Comparison of ENCODE assay signal across 9 cellular contexts in the genomic region with DNA sequence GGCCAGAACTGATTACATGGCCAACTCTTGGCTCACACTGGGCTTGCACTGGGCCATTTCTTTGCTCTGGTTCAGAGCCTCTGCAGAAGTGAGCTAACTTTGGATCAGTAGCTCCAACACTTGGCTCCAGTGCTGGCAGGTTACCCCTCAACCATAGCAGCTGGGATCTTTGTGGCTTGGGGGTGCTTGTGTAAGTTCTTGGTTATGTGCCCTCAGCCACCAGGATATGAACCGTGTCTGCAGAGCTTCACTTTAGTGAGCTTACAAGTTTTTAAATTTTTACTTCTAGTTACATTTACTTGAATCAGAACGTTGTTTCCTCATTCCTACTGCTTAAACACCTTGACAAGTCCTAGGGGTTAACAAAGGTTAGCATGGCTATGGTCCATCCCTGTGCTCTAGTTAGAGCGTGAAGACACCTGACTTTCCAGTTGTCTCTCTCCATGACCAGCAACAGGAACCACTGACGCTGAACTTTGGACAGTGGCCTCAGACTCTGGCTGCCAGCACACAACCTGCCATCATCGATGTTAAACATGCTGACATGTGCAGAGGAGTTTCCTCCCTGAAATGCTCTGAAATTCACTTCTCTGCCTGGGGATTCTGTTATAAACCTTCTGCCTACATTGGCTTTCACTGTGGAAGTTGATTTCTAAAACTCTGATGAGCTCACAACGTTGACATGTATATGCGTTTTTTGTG. TPM values are rescaled to one million over a fixed set of nuclear protein-coding genes. Genes with fewer than 3 reads are reported as not detected.
DNase-seq lines count a peak whose midpoint lies in the region; ATAC-seq and TF ChIP-seq lines count a peak whose summit lies in the region.
"Had no signal": no experiment of that assay in that cellular context is flagged by ENCODE, and none has a peak within 500 bp of the region (broad histone marks: within the 10 kb centered on the region; RNA-seq: fewer than 3 reads in every experiment).

No MANE protein-coding gene starts in this region.

- peak overlapping the region in 2 of 3 donors; percentile 55 to 82 for H3K27ac Mint-ChIP-seq in CD4-positive, CD25-positive, alpha-beta regulatory T cell

- no peak for TF ChIP-seq EP300 in esophagus muscularis mucosa (IDR thresholded peaks at IDR 0.05)

- 44% methylated on average over 6 of the region's 7 CpGs for WGBS in esophagus muscularis mucosa

- H2AFZ ChIP-seq in PC-9, result no peak overlapping the region

- peaks cover 29% of the 10 kb centered on the region; the same call in 1 of the 2 replicates for H3F3A ChIP-seq in PC-9 (ENCODE audit: insufficient read depth, low read depth)

- no peaks in the 10 kb centered on the region for H3K9me3 ChIP-seq in CD4-positive, CD25-positive, alpha-beta regulatory T cell (ENCODE audit: control insufficient read depth in 2 of 2, low read length in 2 of 2)
- H3K9me3 ChIP-seq in PC-9 (ENCODE audit: insufficient read depth, low read depth) (no peaks in the 10 kb centered on the region), esophagus muscularis mucosa (no peaks in the 10 kb centered on the region)

- H3K36me3 Mint-ChIP-seq in CD4-positive, CD25-positive, alpha-beta regulatory T cell, result peaks cover 17% of the 10 kb centered on the region

- H3K4me3 Mint-ChIP-seq in CD4-positive, CD25-positive, alpha-beta regulatory T cell, result peak overlapping the region in 3 of 4 donors; percentile 0 to 58 (median 4)

- H3K9me3 Mint-ChIP-seq in CD4-positive, CD25-positive, alpha-beta regulatory T cell, result no peaks in the 10 kb centered on the region

- no peaks in the 10 kb centered on the region for H3K9me2 ChIP-seq in PC-9 (ENCODE audit: insufficient read depth)

- H3K27me3 Mint-ChIP-seq in CD4-positive, CD25-positive, alpha-beta regulatory T cell, result no peaks in the 10 kb centered on the region

- no TSS peak for BruUV-seq in PC-9 (replicated peaks; lab: Mats Ljungman, UMichigan)

- no peak for ATAC-seq in CD4-positive, CD25-positive, alpha-beta regulatory T cell (ENCODE audit: low read depth in 2 of 2)
- peak; percentile 50 for ATAC-seq in left colon
- ATAC-seq in foreskin keratinocyte, result no peak

- H3K36me3 ChIP-seq in CD4-positive, CD25-positive, alpha-beta regulatory T cell (ENCODE audit: control insufficient read depth, insufficient read depth, low read length), result peaks cover 48% of the 10 kb centered on the region
- H3K36me3 ChIP-seq in PC-9 (ENCODE audit: low read depth) (peaks cover 22% of the 10 kb centered on the region), esophagus muscularis mucosa (peaks cover 31 to 71% (median 66%) of the 10 kb centered on the region in 4 donors)

- TF ChIP-seq CTCF in PC-9 (conservative IDR thresholded peaks at IDR 0.05) (no peak), foreskin keratinocyte (conservative IDR thresholded peaks at IDR 0.05) (no peak), esophagus muscularis mucosa (IDR thresholded peaks at IDR 0.05) (no peak)

- H3K27ac ChIP-seq in CD4-positive, CD25-positive, alpha-beta regulatory T cell (ENCODE audit: insufficient read depth, low read length, poor library complexity, severe bottlenecking), result no peak overlapping the region
- H3K27ac ChIP-seq in PC-9, result no peak overlapping the region
- H3K27ac ChIP-seq in foreskin keratinocyte, result no peak overlapping the region
- H3K27ac ChIP-seq in esophagus muscularis mucosa (replicated peaks in 1 of 4), result no peak overlapping the region

- H3K79me2 ChIP-seq in PC-9 (ENCODE audit: low read depth), result peaks cover 75% of the 10 kb centered on the region

- H3K4me1 ChIP-seq in CD4-positive, CD25-positive, alpha-beta regulatory T cell (ENCODE audit: control insufficient read depth, insufficient read depth, low read length, poor library complexity, severe bottlenecking), result peaks cover 52% of the 10 kb centered on the region
- H3K4me1 ChIP-seq in PC-9 (replicated peaks; ENCODE audit: insufficient read depth) (peaks cover 41% of the 10 kb centered on the region), foreskin keratinocyte (peaks cover 8% of the 10 kb centered on the region), esophagus muscularis mucosa (peaks cover 34 to 60% (median 54%) of the 10 kb centered on the region in 4 donors)

- no peak for TF ChIP-seq POLR2A in esophagus muscularis mucosa (IDR thresholded peaks at IDR 0.05; ENCODE audit: low read depth)

- POLR2A ChIA-PET in PC-9 (lab: Charles Lee; ENCODE audit: unreplicated experiment), result interaction anchor here (0.5 kb wide), 1 partner anchor 450 kb away, joined by 7 read pairs; no protein-coding TSS in a partner anchor

- H3K27me3 ChIP-seq in CD4-positive, CD25-positive, alpha-beta regulatory T cell (ENCODE audit: control insufficient read depth, insufficient read depth, low read length), result no peaks in the 10 kb centered on the region
- no peaks in the 10 kb centered on the region for H3K27me3 ChIP-seq in PC-9 (ENCODE audit: insufficient read depth, low read depth)
- H3K27me3 ChIP-seq in foreskin keratinocyte, result no peaks in the 10 kb centered on the region
- H3K27me3 ChIP-seq in esophagus muscularis mucosa, result no peaks in the 10 kb centered on the region

- DNase-seq in CD4-positive, CD25-positive, alpha-beta regulatory T cell, result no peak
- DNase-seq in PC-9, result no peak
- DNase-seq in left colon, result peak; percentile 52 to 68
- no peak for DNase-seq in foreskin keratinocyte
- no peak for DNase-seq in NK-92 treated with Interleukin-12 subunit alpha and Interleukin-12 subunit beta, amount 100 ng/mL, for 24 hours (lab: John Stamatoyannopoulos, UW)
- no peak for DNase-seq in esophagus muscularis mucosa (ENCODE audit: extremely low spot score)
- DNase-seq: DMS153, NCI-H2171 treated with DMSO at 0.1 percent for 48 hours had no signal

- no peak overlapping the region for H3K4me3 ChIP-seq in CD4-positive, CD25-positive, alpha-beta regulatory T cell (ENCODE audit: low read depth, low read length)
- H3K4me3 ChIP-seq in PC-9 (no peak overlapping the region; the same call in 1 of the 2 replicates), esophagus muscularis mucosa (no peak overlapping the region)

- H4K20me1 ChIP-seq in PC-9 (ENCODE audit: insufficient read depth), result peaks cover 75% of the 10 kb centered on the region

- CTCF ChIA-PET in PC-9 (lab: Charles Lee), result no interaction called here

- intact Hi-C loops in PC-9 (cut with micrococcal nuclease; ENCODE audit: unreplicated experiment), result no loop called here
- intact Hi-C loops in left colon (cut with DNase I, micrococcal nuclease), result no loop called here
- intact Hi-C loops in esophagus muscularis mucosa (cut with DNase I), result no loop called here

- H3K4me1 Mint-ChIP-seq in CD4-positive, CD25-positive, alpha-beta regulatory T cell, result peaks cover 0 to 48% (median 12%) of the 10 kb centered on the region in 4 donors

- peak overlapping the region; percentile 98 for H3K4me2 ChIP-seq in PC-9

RNA-seq across cellular contexts. Expression of gene PDF, which starts 4.1 kb away (rescaled TPM):
- 4.9 TPM for total RNA-seq in CD4-positive, CD25-positive, alpha-beta regulatory T cell
- 10 to 100 TPM in 2 of 4 donors, 1 to 10 TPM in 2; 8.7 to 15.7 (median 10.0) TPM for polyA plus RNA-seq in CD4-positive, CD25-positive, alpha-beta regulatory T cell
- 16.7 and 20.3 TPM in 2 replicates for total RNA-seq in PC-9 (2021)
- total RNA-seq in left colon, result 10 to 100 TPM; 10.1 to 20.5 TPM
- 10.3 and 11.2 TPM in 2 replicates for total RNA-seq in foreskin keratinocyte
- polyA plus RNA-seq in foreskin keratinocyte, result 11.8 and 14.4 TPM in 2 replicates
- 10 to 100 TPM in 3 of 4 donors, 1 to 10 TPM in 1; 5.4 to 17.5 (median 12.6) TPM for total RNA-seq in esophagus muscularis mucosa

RNA-seq across cellular contexts. Expression of gene COG8, which starts 13.0 kb away (rescaled TPM):
- 23.2 TPM for total RNA-seq in CD4-positive, CD25-positive, alpha-beta regulatory T cell
- 10 to 100 TPM; 34.0 to 39.0 (median 36.8) TPM for polyA plus RNA-seq in CD4-positive, CD25-positive, alpha-beta regulatory T cell
- 39.9 and 41.9 TPM in 2 replicates for total RNA-seq in PC-9 (2021)
- 10 to 100 TPM; 31.7 to 36.6 TPM for total RNA-seq in left colon
- 23.5 and 23.9 TPM in 2 replicates for total RNA-seq in foreskin keratinocyte
- 16.9 and 17.6 TPM in 2 replicates for polyA plus RNA-seq in foreskin keratinocyte
- 10 to 100 TPM; 26.3 to 56.7 (median 46.0) TPM for total RNA-seq in esophagus muscularis mucosa

RNA-seq across cellular contexts. Expression of gene NIP7, which starts 13.2 kb away (rescaled TPM):
- 31.4 TPM for total RNA-seq in CD4-positive, CD25-positive, alpha-beta regulatory T cell
- 10 to 100 TPM; 22.2 to 30.6 (median 23.7) TPM for polyA plus RNA-seq in CD4-positive, CD25-positive, alpha-beta regulatory T cell
- 23.6 and 29.5 TPM in 2 replicates for total RNA-seq in PC-9 (2021)
- 10 to 100 TPM; 19.0 to 22.1 TPM for total RNA-seq in left colon
- 45.9 and 54.7 TPM in 2 replicates for total RNA-seq in foreskin keratinocyte
- 30.2 and 40.3 TPM in 2 replicates for polyA plus RNA-seq in foreskin keratinocyte
- total RNA-seq in esophagus muscularis mucosa, result 10 to 100 TPM in 3 of 4 donors, 1 to 10 TPM in 1; 7.9 to 18.2 (median 11.3) TPM

RNA-seq across cellular contexts. Expression of gene VPS4A, which starts 15.2 kb away (rescaled TPM):
- 48.0 TPM for total RNA-seq in CD4-positive, CD25-positive, alpha-beta regulatory T cell
- 10 to 100 TPM; 26.8 to 35.2 (median 34.4) TPM for polyA plus RNA-seq in CD4-positive, CD25-positive, alpha-beta regulatory T cell
- total RNA-seq in PC-9 (2021), result 25.4 and 26.7 TPM in 2 replicates
- 10 to 100 TPM; 34.1 to 34.3 TPM for total RNA-seq in left colon
- 37.8 and 43.1 TPM in 2 replicates for total RNA-seq in foreskin keratinocyte
- polyA plus RNA-seq in foreskin keratinocyte, result 50.4 and 52.1 TPM in 2 replicates
- 10 to 100 TPM; 41.9 to 46.5 (median 43.6) TPM for total RNA-seq in esophagus muscularis mucosa

RNA-seq across cellular contexts. Expression of gene TMED6, which starts 25.3 kb away (rescaled TPM):
- total RNA-seq in CD4-positive, CD25-positive, alpha-beta regulatory T cell, result 1.8 TPM
- under 1 TPM in 2 of 4 donors, not detected in 2; 0.20 to 0.26 TPM for polyA plus RNA-seq in CD4-positive, CD25-positive, alpha-beta regulatory T cell
- total RNA-seq in PC-9 (2021) (0.59 TPM in 1 of 2 replicates, not detected in the other), left colon (1 to 10 TPM; 2.5 to 9.4 TPM), foreskin keratinocyte (0.24 TPM in 1 of 2 replicates, not detected in the other), esophagus muscularis mucosa (not detected)
- 0.08 TPM in 1 of 2 replicates, not detected in the other for polyA plus RNA-seq in foreskin keratinocyte
- total RNA-seq: cerebellum had no signal

Comparison
In these comparisons a context has a peak if more than half of its experiments do, and no peak if none do; other contexts are left out.
1. DNase-seq: peak in left colon (2 of 2); none in CD4-positive, CD25-positive, alpha-beta regulatory T cell (0 of 3), PC-9 (0 of 2), foreskin keratinocyte (0 of 2), NK-92 treated with Interleukin-12 subunit alpha and Interleukin-12 subunit beta, amount 100 ng/mL, for 24 hours (single experiment) and esophagus muscularis mucosa (single experiment).